ENCODE assay signal across 1 cellular context in genomic region chr1:16236091-16236494, GRCh38.
A peak's percentile ranks its signal among the peaks of the same experiment; 100 is the strongest.
TF ChIP-seq lines count a peak whose summit lies in the region.

No MANE protein-coding gene starts in this region.

TF ChIP-seq in K562, 482 proteins besides CTCF, POLR2A, EP300 and RAD21 (continued from another document):
- no peak for TF ChIP-seq PTTG1 (tag; IDR thresholded peaks at IDR 0.05; ENCODE audit: low read depth)
- peak; percentile 15 for TF ChIP-seq ZNF592 (IDR thresholded peaks at IDR 0.05)
- TF ChIP-seq TSC22D4 (tag; IDR thresholded peaks at IDR 0.05): no peak
- no peak for TF ChIP-seq POLR3G (IDR thresholded peaks at IDR 0.05; ENCODE audit: extremely low read depth, insufficient read length, insufficient replicate concordance)
- TF ChIP-seq BMI1 (IDR thresholded peaks at IDR 0.05; ENCODE audit: low read length): no peak
- TF ChIP-seq ZNF23 (CRISPR knock-in tag; IDR thresholded peaks at IDR 0.05): no peak
- 0 out of 4 replicates have a peak, but pooled peaks of 1 of the 2 experiments have one; percentile 19 for TF ChIP-seq MNT (conservative IDR thresholded peaks at IDR 0.05)
- TF ChIP-seq RBM15 (IDR thresholded peaks at IDR 0.05; ENCODE audit: insufficient read depth, low read length): no peak
- no peak for TF ChIP-seq NCOA2 (IDR thresholded peaks at IDR 0.05; ENCODE audit: partially characterized antibody in 2 of 2)
- TF ChIP-seq GABPA (tag; conservative IDR thresholded peaks at IDR 0.05; ENCODE audit: low read depth): no peak
- 0 out of 2 replicates have a peak, but pooled peaks have one; percentile 12 for TF ChIP-seq HINFP (tag; conservative IDR thresholded peaks at IDR 0.05; ENCODE audit: low read depth)
- TF ChIP-seq ZBTB1 (CRISPR knock-in tag; IDR thresholded peaks at IDR 0.05; ENCODE audit: borderline replicate concordance, low read depth): no peak
- TF ChIP-seq ZSCAN29 (IDR thresholded peaks at IDR 0.05): no peak
- TF ChIP-seq DNMT1 (IDR thresholded peaks at IDR 0.05): no peak
- no peak for TF ChIP-seq FOXO4 (CRISPR knock-in tag; IDR thresholded peaks at IDR 0.05)
